ENCODE assay signal across 1 cellular context in genomic region chr19:54463531-54464043, GRCh38.
TF ChIP-seq lines count a peak whose summit lies in the region.

Gene LENG9 (minus strand): TSS chr19:54463778. CDS start chr19:54463526, 252 bp downstream.

TF ChIP-seq in HepG2, 621 proteins besides CTCF, POLR2A, EP300 and RAD21 (continued from another document and continues in another):
- TF ChIP-seq ZNF770 (CRISPR knock-in tag; IDR thresholded peaks at IDR 0.05) (peak; percentile 12; the same call in 1 of the 2 replicates), BRCA1 (CRISPR knock-in tag; IDR thresholded peaks at IDR 0.05) (peak; percentile 42; the same call in 1 of the 2 replicates), ETV6 (CRISPR knock-in tag; conservative IDR thresholded peaks at IDR 0.05) (no peak; the same call in 1 of the 2 replicates), ZNF232 (CRISPR knock-in tag; IDR thresholded peaks at IDR 0.05; ENCODE audit: borderline replicate concordance) (no peak; the same call in 1 of the 2 replicates), NFIC (IDR thresholded peaks at IDR 0.05; ENCODE audit: low read length) (no peak), ZNF776 (CRISPR knock-in tag; IDR thresholded peaks at IDR 0.05) (0 out of 2 replicates have a peak, but pooled peaks have one; percentile 62), HNRNPL (IDR thresholded peaks at IDR 0.05; ENCODE audit: low read depth, low read length) (no peak), MLLT10 (CRISPR knock-in tag; IDR thresholded peaks at IDR 0.05) (no peak), THAP11 (CRISPR knock-in tag; IDR thresholded peaks at IDR 0.05) (peak; percentile 37), PHB2 (IDR thresholded peaks at IDR 0.05; ENCODE audit: partially characterized antibody) (no peak), KDM5A (IDR thresholded peaks at IDR 0.05; ENCODE audit: borderline replicate concordance, low read length) (no peak), FOXJ3 (CRISPR knock-in tag; IDR thresholded peaks at IDR 0.05; ENCODE audit: borderline replicate concordance) (no peak), ZNF276 (CRISPR knock-in tag; IDR thresholded peaks at IDR 0.05; ENCODE audit: low read depth) (no peak), KDM5B (CRISPR knock-in tag; IDR thresholded peaks at IDR 0.05; ENCODE audit: borderline replicate concordance) (peak; percentile 51; the same call in 1 of the 2 replicates), ZNF703 (CRISPR knock-in tag; IDR thresholded peaks at IDR 0.05; ENCODE audit: borderline replicate concordance) (no peak), ERF (CRISPR knock-in tag; IDR thresholded peaks at IDR 0.05) (peak; percentile 46), GPBP1L1 (CRISPR knock-in tag; IDR thresholded peaks at IDR 0.05) (no peak), HMGXB4 (CRISPR knock-in tag; IDR thresholded peaks at IDR 0.05; ENCODE audit: borderline replicate concordance in 1 of 2, low read depth in 1 of 2) (peak in 1 of 2 experiments; percentile 43; a peak in 1 of 4 replicates), IKZF5 (CRISPR knock-in tag; IDR thresholded peaks at IDR 0.05) (no peak), MED13 (CRISPR knock-in tag; IDR thresholded peaks at IDR 0.05) (no peak), ZNF792 (CRISPR knock-in tag; IDR thresholded peaks at IDR 0.05) (0 out of 2 replicates have a peak, but pooled peaks have one; percentile 33), ZMYM4 (CRISPR knock-in tag; IDR thresholded peaks at IDR 0.05) (no peak), SOX5 (CRISPR knock-in tag; IDR thresholded peaks at IDR 0.05; ENCODE audit: borderline replicate concordance) (peak; percentile 50; the same call in 1 of the 2 replicates), ATF5 (CRISPR knock-in tag; IDR thresholded peaks at IDR 0.05; ENCODE audit: low read depth) (no peak), ZC3H13 (CRISPR knock-in tag; IDR thresholded peaks at IDR 0.05) (no peak), ZZZ3 (CRISPR knock-in tag; IDR thresholded peaks at IDR 0.05; ENCODE audit: borderline replicate concordance) (peak; percentile 14; the same call in 1 of the 2 replicates), TBL1XR1 (IDR thresholded peaks at IDR 0.05; ENCODE audit: borderline replicate concordance, low read length, partially characterized antibody) (peak; percentile 30), TFE3 (CRISPR knock-in tag; IDR thresholded peaks at IDR 0.05) (0 out of 2 replicates have a peak, but pooled peaks have one; percentile 42), HNRNPH1 (optimal IDR thresholded peaks at IDR 0.05; ENCODE audit: low read depth, low read length) (no peak), MTF1 (CRISPR knock-in tag; IDR thresholded peaks at IDR 0.05) (no peak), MAZ (IDR thresholded peaks at IDR 0.05; ENCODE audit: borderline replicate concordance, low read depth, low read length) (no peak; the same call in 1 of the 2 replicates), MAZ (CRISPR knock-in tag; IDR thresholded peaks at IDR 0.05; ENCODE audit: low read depth) (peak; percentile 48), PCBP2 (optimal IDR thresholded peaks at IDR 0.05; ENCODE audit: low read depth, low read length, poor library complexity, severe bottlenecking) (no peak), ISX (CRISPR knock-in tag; conservative IDR thresholded peaks at IDR 0.05) (no peak; the same call in 1 of the 2 replicates), IKZF4 (CRISPR knock-in tag; IDR thresholded peaks at IDR 0.05; ENCODE audit: borderline replicate concordance, low read depth, not compliant biosample characterization) (no peak), ZNF891 (CRISPR knock-in tag; IDR thresholded peaks at IDR 0.05) (peak; percentile 84)
- TF ChIP-seq, protein P1, sequence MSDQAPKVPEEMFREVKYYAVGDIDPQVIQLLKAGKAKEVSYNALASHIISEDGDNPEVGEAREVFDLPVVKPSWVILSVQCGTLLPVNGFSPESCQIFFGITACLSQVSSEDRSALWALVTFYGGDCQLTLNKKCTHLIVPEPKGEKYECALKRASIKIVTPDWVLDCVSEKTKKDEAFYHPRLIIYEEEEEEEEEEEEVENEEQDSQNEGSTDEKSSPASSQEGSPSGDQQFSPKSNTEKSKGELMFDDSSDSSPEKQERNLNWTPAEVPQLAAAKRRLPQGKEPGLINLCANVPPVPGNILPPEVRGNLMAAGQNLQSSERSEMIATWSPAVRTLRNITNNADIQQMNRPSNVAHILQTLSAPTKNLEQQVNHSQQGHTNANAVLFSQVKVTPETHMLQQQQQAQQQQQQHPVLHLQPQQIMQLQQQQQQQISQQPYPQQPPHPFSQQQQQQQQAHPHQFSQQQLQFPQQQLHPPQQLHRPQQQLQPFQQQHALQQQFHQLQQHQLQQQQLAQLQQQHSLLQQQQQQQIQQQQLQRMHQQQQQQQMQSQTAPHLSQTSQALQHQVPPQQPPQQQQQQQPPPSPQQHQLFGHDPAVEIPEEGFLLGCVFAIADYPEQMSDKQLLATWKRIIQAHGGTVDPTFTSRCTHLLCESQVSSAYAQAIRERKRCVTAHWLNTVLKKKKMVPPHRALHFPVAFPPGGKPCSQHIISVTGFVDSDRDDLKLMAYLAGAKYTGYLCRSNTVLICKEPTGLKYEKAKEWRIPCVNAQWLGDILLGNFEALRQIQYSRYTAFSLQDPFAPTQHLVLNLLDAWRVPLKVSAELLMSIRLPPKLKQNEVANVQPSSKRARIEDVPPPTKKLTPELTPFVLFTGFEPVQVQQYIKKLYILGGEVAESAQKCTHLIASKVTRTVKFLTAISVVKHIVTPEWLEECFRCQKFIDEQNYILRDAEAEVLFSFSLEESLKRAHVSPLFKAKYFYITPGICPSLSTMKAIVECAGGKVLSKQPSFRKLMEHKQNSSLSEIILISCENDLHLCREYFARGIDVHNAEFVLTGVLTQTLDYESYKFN (CRISPR knock-in tag; conservative IDR thresholded peaks at IDR 0.05) = no peak
- TF ChIP-seq, protein P2, sequence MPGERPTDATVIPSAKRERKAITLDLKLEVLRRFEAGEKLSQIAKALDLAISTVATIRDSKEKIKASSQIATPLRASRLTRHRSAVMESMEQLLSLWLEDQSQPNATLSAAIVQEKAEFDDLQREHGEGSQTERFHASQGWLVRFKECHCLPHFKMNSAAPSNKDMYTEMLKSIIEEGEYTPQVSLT (CRISPR knock-in tag; IDR thresholded peaks at IDR 0.05; ENCODE audit: borderline replicate concordance, low read depth) = no peak
- TF ChIP-seq, protein P3, sequence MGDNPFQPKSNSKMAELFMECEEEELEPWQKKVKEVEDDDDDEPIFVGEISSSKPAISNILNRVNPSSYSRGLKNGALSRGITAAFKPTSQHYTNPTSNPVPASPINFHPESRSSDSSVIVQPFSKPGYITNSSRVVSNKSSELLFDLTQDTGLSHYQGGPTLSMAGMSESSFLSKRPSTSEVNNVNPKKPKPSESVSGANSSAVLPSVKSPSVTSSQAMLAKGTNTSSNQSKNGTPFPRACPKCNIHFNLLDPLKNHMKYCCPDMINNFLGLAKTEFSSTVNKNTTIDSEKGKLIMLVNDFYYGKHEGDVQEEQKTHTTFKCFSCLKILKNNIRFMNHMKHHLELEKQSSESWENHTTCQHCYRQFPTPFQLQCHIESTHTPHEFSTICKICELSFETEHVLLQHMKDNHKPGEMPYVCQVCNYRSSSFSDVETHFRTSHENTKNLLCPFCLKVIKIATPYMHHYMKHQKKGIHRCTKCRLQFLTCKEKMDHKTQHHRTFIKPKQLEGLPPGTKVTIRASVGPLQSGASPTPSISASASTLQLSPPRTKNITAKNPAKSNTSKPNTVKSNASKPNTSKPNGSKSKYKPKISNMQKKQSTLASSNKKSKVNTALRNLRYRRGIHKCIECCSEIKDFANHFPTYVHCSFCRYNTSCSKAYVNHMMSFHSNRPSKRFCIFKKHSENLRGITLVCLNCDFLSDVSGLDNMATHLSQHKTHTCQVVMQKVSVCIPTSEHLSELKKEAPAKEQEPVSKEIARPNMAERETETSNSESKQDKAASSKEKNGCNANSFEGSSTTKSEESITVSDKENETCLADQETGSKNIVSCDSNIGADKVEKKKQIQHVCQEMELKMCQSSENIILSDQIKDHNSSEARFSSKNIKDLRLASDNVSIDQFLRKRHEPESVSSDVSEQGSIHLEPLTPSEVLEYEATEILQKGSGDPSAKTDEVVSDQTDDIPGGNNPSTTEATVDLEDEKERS (CRISPR knock-in tag; IDR thresholded peaks at IDR 0.05) = 0 out of 2 replicates have a peak, but pooled peaks have one; percentile 2
- TF ChIP-seq, protein P4, sequence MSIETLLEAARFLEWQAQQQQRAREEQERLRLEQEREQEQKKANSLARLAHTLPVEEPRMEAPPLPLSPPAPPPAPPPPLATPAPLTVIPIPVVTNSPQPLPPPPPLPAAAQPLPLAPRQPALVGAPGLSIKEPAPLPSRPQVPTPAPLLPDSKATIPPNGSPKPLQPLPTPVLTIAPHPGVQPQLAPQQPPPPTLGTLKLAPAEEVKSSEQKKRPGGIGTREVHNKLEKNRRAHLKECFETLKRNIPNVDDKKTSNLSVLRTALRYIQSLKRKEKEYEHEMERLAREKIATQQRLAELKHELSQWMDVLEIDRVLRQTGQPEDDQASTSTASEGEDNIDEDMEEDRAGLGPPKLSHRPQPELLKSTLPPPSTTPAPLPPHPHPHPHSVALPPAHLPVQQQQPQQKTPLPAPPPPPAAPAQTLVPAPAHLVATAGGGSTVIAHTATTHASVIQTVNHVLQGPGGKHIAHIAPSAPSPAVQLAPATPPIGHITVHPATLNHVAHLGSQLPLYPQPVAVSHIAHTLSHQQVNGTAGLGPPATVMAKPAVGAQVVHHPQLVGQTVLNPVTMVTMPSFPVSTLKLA (IDR thresholded peaks at IDR 0.05) = no peak
